In the genomic region with DNA sequence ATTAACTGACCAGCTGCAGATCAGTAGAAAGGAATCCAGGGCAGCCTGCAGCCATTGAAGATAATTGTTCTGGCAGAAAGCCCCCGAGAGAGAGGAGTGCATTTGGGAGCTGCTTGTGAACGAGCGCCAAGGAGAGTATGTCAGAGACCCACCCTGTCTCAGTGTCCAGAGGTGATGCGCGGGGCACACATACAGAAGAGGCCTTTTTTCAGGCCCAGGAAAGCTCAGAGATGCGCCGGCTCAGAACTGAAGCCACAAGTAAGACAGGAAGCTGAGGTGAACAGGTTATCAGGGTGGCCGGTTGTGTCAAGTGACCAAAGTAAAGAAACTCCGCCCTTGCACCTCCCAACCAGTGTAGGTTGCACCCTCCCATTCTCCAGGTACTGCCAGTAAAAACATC, we compare ENCODE assay signal across 1 cellular context.
TF ChIP-seq lines count a peak whose summit lies in the region.

No MANE protein-coding gene starts in this region.

TF ChIP-seq in GM23338, 12 proteins besides CTCF, POLR2A, EP300 and RAD21 (continued from another document):
- TF ChIP-seq POLR2AphosphoS5 (IDR thresholded peaks at IDR 0.05; ENCODE audit: low read depth) (no peak), EZH2phosphoT487 (IDR thresholded peaks at IDR 0.05; ENCODE audit: unreplicated experiment) (no peak), EZH2 (IDR thresholded peaks at IDR 0.05; ENCODE audit: low read depth, unreplicated experiment) (no peak), STAT1 (IDR thresholded peaks at IDR 0.05; ENCODE audit: unreplicated experiment) (no peak)
